ENCODE assay signal across 24 cellular contexts in the genomic region with DNA sequence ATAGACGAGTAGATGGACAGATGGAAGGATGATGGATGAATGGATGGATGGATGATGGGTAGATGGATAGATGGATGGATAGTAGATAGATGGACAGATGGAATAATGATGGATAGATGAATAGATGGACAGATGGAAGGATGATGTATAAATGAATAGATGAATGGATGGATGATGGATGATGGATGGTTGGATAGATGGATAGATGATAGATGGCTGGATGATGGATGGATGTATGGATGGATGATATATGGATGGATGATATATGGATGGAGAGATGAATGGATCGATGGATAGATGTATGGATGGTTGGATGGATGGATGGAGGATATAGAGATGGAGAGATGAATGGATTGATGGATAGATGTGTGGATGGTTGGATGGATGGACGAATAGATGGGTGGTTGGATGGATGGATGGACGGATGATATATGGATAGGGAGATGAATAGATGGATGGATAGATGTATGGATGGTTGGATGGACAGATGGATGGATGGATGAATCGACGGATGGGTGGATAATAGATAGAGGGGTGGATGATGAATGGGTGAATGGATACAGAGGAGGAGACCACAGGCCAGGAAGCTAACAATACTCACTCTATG. TPM values are rescaled to one million over a fixed set of nuclear protein-coding genes. Genes with fewer than 3 reads are reported as not detected.
A peak's percentile ranks its signal among the peaks of the same experiment; 100 is the strongest.
DNase-seq lines count a peak whose midpoint lies in the region; ATAC-seq, FAIRE-seq and TF ChIP-seq lines count a peak whose summit lies in the region.
"Had no signal": no experiment of that assay in that cellular context is flagged by ENCODE, and none has a peak within 500 bp of the region (broad histone marks: within the 10 kb centered on the region; RNA-seq: fewer than 3 reads in every experiment).

No MANE protein-coding gene starts in this region.

- no peak overlapping the region for H3K18ac ChIP-seq in H1 (ENCODE audit: extremely low read depth, low read length)

- no peak overlapping the region for H2BK5ac ChIP-seq in H1 (ENCODE audit: low read depth, low read length)

- intact Hi-C loops in HepG2 (cut with micrococcal nuclease; ENCODE audit: unreplicated experiment) (no loop called here), right lobe of liver (cut with DNase I) (no loop called here)

- H3K23ac ChIP-seq in H1 (ENCODE audit: insufficient read length) = no peak overlapping the region

- 76% methylated on average over 6 of the region's 6 CpGs for WGBS in HepG2 (ENCODE audit: low lambda C conversion rate)
- WGBS in right lobe of liver (ENCODE audit: insufficient coverage, low coverage, low lambda C conversion rate, missing lambda C conversion rate) = 87% methylated on average over 6 of the region's 6 CpGs
- WGBS in H1 (ENCODE audit: extremely low coverage in 1 of 2, insufficient coverage in 1 of 2, insufficient read length in 1 of 2, insufficient replicate concordance in 2 of 2, low coverage in 1 of 2, low lambda C conversion rate in 2 of 2, missing lambda C conversion rate in 1 of 2), 2 experiments = 84 to 100% methylated on average over 6 of the region's 6 CpGs

- CTCF ChIA-PET in HepG2 (lab: Yijun Ruan, JAX; ENCODE audit: low intra/inter-chr PET ratio, low total read pairs) = no interaction called here
- CTCF ChIA-PET in WTC11 (lab: Charles Lee) = interaction anchor here (1.5 to 1.9 kb wide), 2 partner anchors 31 to 39 kb away, joined by 5 read pairs; no protein-coding TSS in a partner anchor
- CTCF ChIA-PET in H1 (lab: Charles Lee; ENCODE audit: partially characterized antibody) = interaction anchor here (1.0 to 2.8 kb wide), 4 partner anchors 8 to 32 kb away, joined by 3 to 28 read pairs (median 4); no protein-coding TSS in a partner anchor

- DNase-seq in HepG2 (ENCODE audit: low spot score) (no peak), right lobe of liver (no peak), WTC11 (ENCODE audit: low spot score) (no peak), H1 (ENCODE audit: low read depth in 1 of 2, low spot score in 2 of 2) (no peak), Ammon's horn (ENCODE audit: low spot score) (no peak), coronary artery (ENCODE audit: low spot score) (no peak)
- DNase-seq: BE2C; Calu3; CD4-positive, alpha-beta memory T cell; COR-L47; DMS53; DMS79 treated with DMSO at 0.1 percent for 48 hours; GF-D8 had no signal

- no peak overlapping the region for H3K4ac ChIP-seq in H1 (replicated peaks; ENCODE audit: insufficient read length, low read depth, low read length)

- POLR2A ChIA-PET in HepG2 (lab: Yijun Ruan, JAX) (no interaction called here), WTC11 (lab: Charles Lee) (no interaction called here), H1 (lab: Charles Lee; ENCODE audit: partially characterized antibody) (no interaction called here)

- H3K4me1 ChIP-seq in HepG2 (ENCODE audit: insufficient read depth, low read length) (peaks cover 30% of the 10 kb centered on the region), right lobe of liver (no peaks in the 10 kb centered on the region), H1 (replicated peaks in 1 of 4; ENCODE audit: control insufficient read depth in 3 of 4, insufficient read depth in 4 of 4, low read length in 3 of 4) (no peaks in the 10 kb centered on the region; a peak in 1 of 7 replicates)
- H3K4me1 ChIP-seq: BE2C, HAP-1 had no signal

- no peak overlapping the region for H3K4me2 ChIP-seq in HepG2 (ENCODE audit: low read depth, low read length)
- H3K4me2 ChIP-seq in H1 (ENCODE audit: insufficient read depth in 1 of 2, low read depth in 2 of 2, low read length in 2 of 2) = no peak overlapping the region
- H3K4me2 ChIP-seq: BLaER1 treated with 17β-estradiol and CSF1 and Interleukin-3, amounts not matched to agents 10 nM and 100 nM; GM23338 had no signal

- FAIRE-seq in HepG2 (lab: Jason Lieb, UNC) = no peak
- no peak for FAIRE-seq in H1 (lab: Jason Lieb, UNC)
- FAIRE-seq: A204.1, GM12891, GM18507, H54 had no signal

- no peak overlapping the region for H4K8ac ChIP-seq in H1 (ENCODE audit: extremely low read depth, insufficient read depth, low read length)

- no peaks in the 10 kb centered on the region for H3K9me3 ChIP-seq in HepG2 (ENCODE audit: low read length)
- H3K9me3 ChIP-seq in right lobe of liver = no peaks in the 10 kb centered on the region
- 0 out of 4 replicates have a peak, but pooled peaks cover 0 to 5% of the 10 kb centered on the region in 2 experiments for H3K9me3 ChIP-seq in H1 (ENCODE audit: insufficient read depth in 2 of 2, low read depth in 1 of 2, low read length in 1 of 2)
- H3K9me3 ChIP-seq: BE2C; BLaER1 treated with 17β-estradiol and CSF1 and Interleukin-3, amounts not matched to agents 10 nM and 100 nM had no signal

- H3K27me3 Mint-ChIP-seq in WTC11 (ENCODE audit: low read depth) = no peaks in the 10 kb centered on the region

- no peak overlapping the region for H2BK20ac ChIP-seq in H1 (ENCODE audit: low read length)

- no peak for TF ChIP-seq CTCF in HepG2 (CRISPR knock-in tag; IDR thresholded peaks at IDR 0.05)
- no peak for TF ChIP-seq CTCF in right lobe of liver (IDR thresholded peaks at IDR 0.05)
- TF ChIP-seq CTCF in WTC11 (IDR thresholded peaks at IDR 0.05) = no peak
- no peak for TF ChIP-seq CTCF in H1 (IDR thresholded peaks at IDR 0.05; ENCODE audit: control extremely low read depth in 1 of 3, insufficient read depth in 1 of 3, low read depth in 1 of 3, low read length in 3 of 3)
- no peak for TF ChIP-seq CTCF in coronary artery (IDR thresholded peaks at IDR 0.05)

- H3K79me2 ChIP-seq in HepG2 (ENCODE audit: insufficient read depth, low read length) (no peaks in the 10 kb centered on the region), H1 (ENCODE audit: control insufficient read depth in 1 of 2, insufficient read depth in 2 of 2, low read length in 2 of 2) (no peaks in the 10 kb centered on the region)

- H3K27ac ChIP-seq in HepG2 (ENCODE audit: extremely low read length, insufficient read depth, low read length) (no peak overlapping the region), right lobe of liver (no peak overlapping the region), H1 (ENCODE audit: low read depth, low read length) (no peak overlapping the region), coronary artery (no peak overlapping the region)
- H3K27ac ChIP-seq: 22Rv1; BLaER1 treated with 17β-estradiol and CSF1 and Interleukin-3, amounts not matched to agents 10 nM and 100 nM had no signal

- no peaks in the 10 kb centered on the region for H3K4me1 Mint-ChIP-seq in WTC11
- H3K4me1 Mint-ChIP-seq: CD4-positive, alpha-beta memory T cell; GM23338 had no signal

- H3K56ac ChIP-seq in H1 (replicated peaks; ENCODE audit: insufficient read length, low read depth, low read length) = peak overlapping the region; percentile 18

- no peak overlapping the region for H2BK15ac ChIP-seq in H1 (ENCODE audit: low read length)

- no peaks in the 10 kb centered on the region for H3K79me1 ChIP-seq in H1 (ENCODE audit: low read depth, low read length)

- no peaks in the 10 kb centered on the region for H3K9me3 Mint-ChIP-seq in WTC11
- H3K9me3 Mint-ChIP-seq: CD14-positive monocyte; CD4-positive, alpha-beta memory T cell; GM23338 had no signal

- in situ Hi-C loops in HepG2 (cut with HindIII; ENCODE audit: extremely low pct_ligation_motif_present, low pct_unique_long_range_greater_than_20kb) = no loop called here

- H3K23me2 ChIP-seq in H1 (ENCODE audit: low read depth, low read length) = peaks cover 17% of the 10 kb centered on the region; the same call in 1 of the 2 replicates

- H2BK120ac ChIP-seq in H1 (replicated peaks; ENCODE audit: low read depth, low read length) = no peak overlapping the region

- no TSS peak for BruUV-seq in HepG2 (replicated peaks; lab: Mats Ljungman, UMichigan)

- no peak overlapping the region for H3K27ac Mint-ChIP-seq in WTC11
- H3K27ac Mint-ChIP-seq: CD14-positive monocyte; CD4-positive, alpha-beta memory T cell; GM23338 had no signal

- no peak overlapping the region for H3K9ac ChIP-seq in HepG2 (ENCODE audit: insufficient read depth, low read depth, low read length)
- H3K9ac ChIP-seq in H1 (replicated peaks in 1 of 4; ENCODE audit: extremely low read depth in 1 of 4, low read depth in 3 of 4, low read length in 3 of 4) = no peak overlapping the region
- H3K9ac ChIP-seq: BLaER1 treated with 17β-estradiol and CSF1 and Interleukin-3, amounts not matched to agents 10 nM and 100 nM had no signal

- no peak overlapping the region for H4K91ac ChIP-seq in H1 (replicated peaks; ENCODE audit: insufficient read length, low read length)

- H3K4me3 ChIP-seq in HepG2 (replicated peaks in 1 of 3; ENCODE audit: insufficient read depth in 1 of 3, low read depth in 2 of 3, low read length in 3 of 3) (no peak overlapping the region), right lobe of liver (no peak overlapping the region), H1 (ENCODE audit: extremely low read depth in 1 of 4, insufficient read depth in 2 of 4, low read depth in 3 of 4, low read length in 4 of 4) (no peak overlapping the region), coronary artery (no peak overlapping the region)
- H3K4me3 ChIP-seq: BLaER1 treated with 17β-estradiol and CSF1 and Interleukin-3, amounts not matched to agents 10 nM and 100 nM; GM23338; HAP-1 had no signal

- no peak for TF ChIP-seq EP300 in HepG2 (IDR thresholded peaks at IDR 0.05; ENCODE audit: low read depth in 2 of 2, low read length in 2 of 2)
- no peak for TF ChIP-seq EP300 in HepG2 (CRISPR knock-in tag; IDR thresholded peaks at IDR 0.05; ENCODE audit: borderline replicate concordance)
- no peak for TF ChIP-seq EP300 in H1 (IDR thresholded peaks at IDR 0.05; ENCODE audit: borderline replicate concordance in 1 of 2, low read depth in 2 of 2, low read length in 2 of 2)

- H3K4me3 Mint-ChIP-seq in WTC11 = no peak overlapping the region
- H3K4me3 Mint-ChIP-seq: CD14-positive monocyte; CD4-positive, alpha-beta memory T cell; GM23338 had no signal

- H4K5ac ChIP-seq in H1 (ENCODE audit: insufficient read length, low read depth, low read length) = no peak overlapping the region

- H2AK5ac ChIP-seq in H1 (ENCODE audit: low read depth, low read length) = no peak overlapping the region

- H4K20me1 ChIP-seq in HepG2 (ENCODE audit: insufficient read depth, low read length) (no peaks in the 10 kb centered on the region), H1 (replicated peaks in 1 of 2; ENCODE audit: control insufficient read depth in 1 of 2, insufficient read depth in 2 of 2, low read length in 2 of 2) (peaks cover 0 to 13% of the 10 kb centered on the region in 2 experiments)
- H4K20me1 ChIP-seq: BLaER1 treated with 17β-estradiol and CSF1 and Interleukin-3, amounts not matched to agents 10 nM and 100 nM had no signal

- ATAC-seq in HepG2 (no peak), right lobe of liver (no peak), WTC11 (no peak), HG03520 (IDR thresholded peaks at IDR 0.05; ENCODE audit: unreplicated experiment) (no peak)
- ATAC-seq: GM23338 had no signal

- no peak overlapping the region for H2BK12ac ChIP-seq in H1 (ENCODE audit: low read depth, low read length)

- H3K14ac ChIP-seq in H1 (ENCODE audit: insufficient read length) = no peak overlapping the region

- H3K36me3 ChIP-seq in HepG2 (replicated peaks in 1 of 2; ENCODE audit: control insufficient read depth in 1 of 2, insufficient read depth in 2 of 2, low read length in 2 of 2) = no peaks in the 10 kb centered on the region
- H3K36me3 ChIP-seq in right lobe of liver = peaks cover 0 to 14% (median 0%) of the 10 kb centered on the region in 4 donors
- no peaks in the 10 kb centered on the region for H3K36me3 ChIP-seq in H1 (ENCODE audit: control insufficient read depth in 2 of 4, insufficient read depth in 4 of 4, low read length in 3 of 4)
- H3K36me3 ChIP-seq: BE2C; BLaER1 treated with 17β-estradiol and CSF1 and Interleukin-3, amounts not matched to agents 10 nM and 100 nM had no signal

- H3K36me3 Mint-ChIP-seq in WTC11 = no peaks in the 10 kb centered on the region
- H3K36me3 Mint-ChIP-seq: CD4-positive, alpha-beta memory T cell had no signal

- TF ChIP-seq RAD21 in HepG2 (CRISPR knock-in tag; IDR thresholded peaks at IDR 0.05) (no peak), H1 (IDR thresholded peaks at IDR 0.05 in 1 of 2, conservative IDR thresholded peaks at IDR 0.05 in 1 of 2; ENCODE audit: low read depth in 2 of 2, low read length in 2 of 2) (no peak)

- TF ChIP-seq POLR2A in HepG2 (IDR thresholded peaks at IDR 0.05; ENCODE audit: insufficient read depth in 1 of 2, low read depth in 2 of 2, low read length in 2 of 2) (no peak), right lobe of liver (IDR thresholded peaks at IDR 0.05) (no peak), H1 (IDR thresholded peaks at IDR 0.05; ENCODE audit: control extremely low read depth in 1 of 2, low read depth in 2 of 2, low read length in 2 of 2) (no peak)

- H3K27me3 ChIP-seq in HepG2 (ENCODE audit: control insufficient read depth in 1 of 2, insufficient read depth in 2 of 2, low read length in 2 of 2) = no peaks in the 10 kb centered on the region
- no peaks in the 10 kb centered on the region for H3K27me3 ChIP-seq in right lobe of liver
- no peaks in the 10 kb centered on the region for H3K27me3 ChIP-seq in H1 (replicated peaks in 1 of 4; ENCODE audit: control insufficient read depth in 3 of 4, extremely low read depth in 1 of 4, insufficient read depth in 3 of 4, low read length in 3 of 4)
- H3K27me3 ChIP-seq: BE2C; BLaER1 treated with 17β-estradiol and CSF1 and Interleukin-3, amounts not matched to agents 10 nM and 100 nM had no signal

- H2AFZ ChIP-seq in HepG2 (ENCODE audit: low read length) (no peak overlapping the region), H1 (ENCODE audit: low read length) (no peak overlapping the region)
- H2AFZ ChIP-seq: GM23338 had no signal

RNA-seq across cellular contexts. Expression of gene TRPV4, which starts 19.3 kb away (rescaled TPM):
- total RNA-seq in HepG2 (2016; rRNA removed; fragmentation: Illumina TruSeq; extraction: Trizol) (0.35 and 0.66 TPM in 2 replicates), right lobe of liver (10 to 100 TPM in 1 of 6 experiments, 1 to 10 TPM in 5; 5.3 to 10.3 (median 6.7) TPM), WTC11 (2021) (2.9 to 5.4 TPM (median 5.1 TPM) in 3 replicates)
- total RNA-seq in HepG2 (2016; cell fraction: cytosol; rRNA removed; fragmentation: Illumina TruSeq; extraction: Trizol; ENCODE audit: low read depth) = 0.20 and 0.35 TPM in 2 replicates
- total RNA-seq in HepG2 (2016; cell fraction: insoluble cytoplasmic fraction; rRNA removed; fragmentation: Illumina TruSeq; extraction: Trizol) = 0.45 and 0.93 TPM in 2 replicates
- 0.83 and 1.0 TPM in 2 replicates for total RNA-seq in HepG2 (2016; cell fraction: membrane; rRNA removed; fragmentation: Illumina TruSeq; extraction: Trizol)
- 0.75 and 1.1 TPM in 2 replicates for total RNA-seq in HepG2 (2016; cell fraction: nucleus; rRNA removed; fragmentation: Illumina TruSeq; extraction: Trizol)
- polyA plus RNA-seq in HepG2 (2011; rRNA removed) (4.7 and 5.6 TPM in 2 replicates), H1 (2011; rRNA removed) (6.2 and 6.4 TPM in 2 replicates)
- 3.1 and 4.5 TPM in 2 replicates for polyA plus RNA-seq in HepG2 (2011; cell fraction: cytosol; rRNA removed)
- 7.9 and 11.8 TPM in 2 replicates for polyA plus RNA-seq in HepG2 (2011; cell fraction: nucleus; rRNA removed)
- 0.68 and 1.3 TPM in 2 replicates for polyA plus RNA-seq in HepG2 (2012)
- polyA plus RNA-seq in HepG2 (2016; cell fraction: cytosol; fragmentation: Illumina TruSeq; extraction: Trizol; ENCODE audit: low read depth) = 0.67 and 0.84 TPM in 2 replicates
- polyA plus RNA-seq in HepG2 (2016; cell fraction: insoluble cytoplasmic fraction; fragmentation: Illumina TruSeq; extraction: Trizol; ENCODE audit: low read depth) = 0.52 and 0.71 TPM in 2 replicates
- polyA plus RNA-seq in HepG2 (2016; cell fraction: membrane; fragmentation: Illumina TruSeq; extraction: Trizol; ENCODE audit: low read depth) = 1.1 and 1.2 TPM in 2 replicates
- 2.0 and 2.5 TPM in 2 replicates for polyA plus RNA-seq in HepG2 (2016; cell fraction: nucleus; fragmentation: Illumina TruSeq; extraction: Trizol; ENCODE audit: insufficient read depth, low read depth)
- polyA minus RNA-seq in HepG2 (2011; rRNA and poly(A)+ RNA removed; ENCODE audit: low replicate concordance) = 13.9 TPM in 1 of 2 replicates, not detected in the other
- 3.2 and 3.3 TPM in 2 replicates for polyA minus RNA-seq in HepG2 (2011; cell fraction: cytosol; rRNA and poly(A)+ RNA removed)
- 4.0 and 4.6 TPM in 2 replicates for polyA minus RNA-seq in HepG2 (2011; cell fraction: nucleus; rRNA and poly(A)+ RNA removed)
- 2.1 and 2.5 TPM in 2 replicates for total RNA-seq in H1 (2021; fragmentation: NEBNext Ultra II Directional; extraction: Animal tissue kit (Norgen Biotek cat#: 25700))
- 3.3 TPM for polyA plus RNA-seq in H1 (2011; cell fraction: cytosol; rRNA removed)
- 7.3 TPM for polyA plus RNA-seq in H1 (2011; cell fraction: nucleus; rRNA removed)
- polyA plus RNA-seq in H1 (2012, experiment 1 of 2) = 1.8 to 3.5 TPM (median 2.6 TPM) in 4 replicates
- polyA plus RNA-seq in H1 (2012, experiment 2 of 2) = 2.1 TPM
- 3.2 TPM for polyA plus RNA-seq in H1 (2013, experiment 1 of 2)
- polyA plus RNA-seq in H1 (2013, experiment 2 of 2) = 3.2 TPM
- polyA minus RNA-seq in H1 (2011; rRNA and poly(A)+ RNA removed) = 6.7 and 9.3 TPM in 2 replicates
- polyA minus RNA-seq in H1 (2011; cell fraction: cytosol; rRNA and poly(A)+ RNA removed) = 2.4 TPM
- polyA minus RNA-seq in H1 (2011; cell fraction: nucleus; rRNA and poly(A)+ RNA removed) = 4.8 TPM
- total RNA-seq: G401 had no signal
- polyA plus RNA-seq: CD4-positive, alpha-beta memory T cell had no signal

Comparison
In these comparisons a context has a peak if more than half of its experiments do, and no peak if none do; other contexts are left out.
1. Of the 50 proteins assayed by ChIP-seq in both HepG2 and WTC11: peak only in HepG2: none; only in WTC11: none; in both: ZNF317; in neither: 49.